Comparison of ENCODE assay signal across 8 cellular contexts in genomic region chr11:75773595-75774353, GRCh38.
DNase-seq lines count a peak whose midpoint lies in the region; ATAC-seq and TF ChIP-seq lines count a peak whose summit lies in the region.

No MANE protein-coding gene starts in this region.

- H3K4me1 Mint-ChIP-seq in activated naive CD8-positive, alpha-beta T cell treated with anti-CD3 and anti-CD28 coated beads, Interleukin-2, amount 50 U/mL, for 24 hours = peaks cover 30% of the 10 kb centered on the region

- peaks cover 13% of the 10 kb centered on the region for H3K27me3 Mint-ChIP-seq in activated naive CD8-positive, alpha-beta T cell treated with anti-CD3 and anti-CD28 coated beads, Interleukin-2, amount 50 U/mL, for 24 hours

- CTCF ChIA-PET in GM10248 (lab: Yijun Ruan, JAX) = interaction anchor here (0.6 to 1.2 kb wide), 5 partner anchors 20 to 433 kb away, joined by 3 read pairs; no protein-coding TSS in a partner anchor

- POLR2A ChIA-PET in GM10248 (lab: Yijun Ruan, JAX) = no interaction called here

- no peaks in the 10 kb centered on the region for H3K36me3 Mint-ChIP-seq in activated naive CD8-positive, alpha-beta T cell treated with anti-CD3 and anti-CD28 coated beads, Interleukin-2, amount 50 U/mL, for 24 hours (ENCODE audit: low read depth)

- DNase-seq in GM10248 (ENCODE audit: extremely low spot score) (peak; percentile 85), cerebellar cortex (ENCODE audit: low spot score) (no peak), D341Med (ENCODE audit: low spot score) (no peak), HK-2 (ENCODE audit: unreplicated experiment) (no peak), NCI-H82 (lab: John Stamatoyannopoulos, UW) (no peak)
- no peak for DNase-seq in activated naive CD8-positive, alpha-beta T cell treated with anti-CD3 and anti-CD28 coated beads, Interleukin-2, amount 50 U/mL, for 24 hours

- H3K27ac Mint-ChIP-seq in activated naive CD8-positive, alpha-beta T cell treated with anti-CD3 and anti-CD28 coated beads, Interleukin-2, amount 50 U/mL, for 24 hours = peak overlapping the region; percentile 57

- no peak for TF ChIP-seq CTCF in GM10248 (IDR thresholded peaks at IDR 0.05; ENCODE audit: control extremely low read depth, extremely low read depth, low read depth, missing control alignments)

- H3K9me3 Mint-ChIP-seq in activated naive CD8-positive, alpha-beta T cell treated with anti-CD3 and anti-CD28 coated beads, Interleukin-2, amount 50 U/mL, for 24 hours = no peaks in the 10 kb centered on the region

- no peak overlapping the region for H3K4me3 Mint-ChIP-seq in activated naive CD8-positive, alpha-beta T cell treated with anti-CD3 and anti-CD28 coated beads, Interleukin-2, amount 50 U/mL, for 24 hours

- ATAC-seq in GM19468 (IDR thresholded peaks at IDR 0.05; ENCODE audit: extremely low read depth, unreplicated experiment) (peak; percentile 74), HG03442 (IDR thresholded peaks at IDR 0.05; ENCODE audit: unreplicated experiment) (peak; percentile 83)
- peak; percentile 50 for ATAC-seq in activated naive CD8-positive, alpha-beta T cell treated with anti-CD3 and anti-CD28 coated beads, Interleukin-2, amount 50 U/mL, for 24 hours
